In the genomic region with DNA sequence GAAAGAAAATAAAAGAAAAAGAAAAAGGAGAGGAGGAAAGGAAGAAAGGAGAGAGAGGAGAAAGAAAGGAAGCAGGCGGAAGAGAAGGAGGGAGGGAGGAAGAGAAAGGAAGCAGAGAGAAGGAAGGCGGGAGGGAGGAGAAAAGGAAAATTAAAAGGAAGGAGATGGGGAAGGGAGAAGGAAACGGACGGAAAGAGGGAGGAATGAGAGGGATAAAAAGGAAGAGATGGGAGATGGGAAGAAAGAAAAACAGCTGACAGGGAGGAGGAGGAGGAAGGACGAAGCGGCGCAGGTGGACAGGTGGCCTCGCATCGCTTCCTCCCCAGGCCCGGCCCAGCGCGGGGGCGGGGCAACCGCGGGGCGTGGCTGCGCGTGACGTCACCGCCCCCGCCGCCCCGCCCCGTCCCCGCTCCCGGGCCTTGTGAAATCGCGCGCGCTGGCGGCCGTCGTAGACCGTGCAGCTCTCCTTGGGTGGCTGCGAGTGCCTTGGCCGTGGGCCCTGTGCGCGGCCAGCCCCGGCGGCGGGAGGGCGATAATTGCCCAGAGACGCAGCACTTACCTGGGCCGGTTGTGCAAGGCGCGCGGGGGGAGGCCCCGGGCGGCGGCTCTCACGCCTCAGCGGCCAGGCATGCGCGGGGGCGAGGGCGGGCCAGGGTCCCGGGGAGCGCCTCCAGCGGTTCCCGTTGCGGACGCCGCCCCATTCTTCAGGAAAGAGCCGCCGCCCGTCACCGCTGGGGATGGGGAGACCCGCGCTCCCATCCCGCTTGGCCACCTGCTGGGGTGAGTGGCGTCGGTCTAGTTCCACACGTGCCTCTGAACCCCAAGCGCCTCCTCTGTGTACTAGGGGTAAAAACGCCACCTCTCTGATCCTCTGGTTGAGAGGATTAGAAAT, we compare ENCODE assay signal across 1 cellular context.
TF ChIP-seq lines count a peak whose summit lies in the region.

No MANE protein-coding gene starts in this region.

TF ChIP-seq in GM23338, 12 proteins besides CTCF, POLR2A, EP300 and RAD21 (continued from another document):
- TF ChIP-seq, protein P1, sequence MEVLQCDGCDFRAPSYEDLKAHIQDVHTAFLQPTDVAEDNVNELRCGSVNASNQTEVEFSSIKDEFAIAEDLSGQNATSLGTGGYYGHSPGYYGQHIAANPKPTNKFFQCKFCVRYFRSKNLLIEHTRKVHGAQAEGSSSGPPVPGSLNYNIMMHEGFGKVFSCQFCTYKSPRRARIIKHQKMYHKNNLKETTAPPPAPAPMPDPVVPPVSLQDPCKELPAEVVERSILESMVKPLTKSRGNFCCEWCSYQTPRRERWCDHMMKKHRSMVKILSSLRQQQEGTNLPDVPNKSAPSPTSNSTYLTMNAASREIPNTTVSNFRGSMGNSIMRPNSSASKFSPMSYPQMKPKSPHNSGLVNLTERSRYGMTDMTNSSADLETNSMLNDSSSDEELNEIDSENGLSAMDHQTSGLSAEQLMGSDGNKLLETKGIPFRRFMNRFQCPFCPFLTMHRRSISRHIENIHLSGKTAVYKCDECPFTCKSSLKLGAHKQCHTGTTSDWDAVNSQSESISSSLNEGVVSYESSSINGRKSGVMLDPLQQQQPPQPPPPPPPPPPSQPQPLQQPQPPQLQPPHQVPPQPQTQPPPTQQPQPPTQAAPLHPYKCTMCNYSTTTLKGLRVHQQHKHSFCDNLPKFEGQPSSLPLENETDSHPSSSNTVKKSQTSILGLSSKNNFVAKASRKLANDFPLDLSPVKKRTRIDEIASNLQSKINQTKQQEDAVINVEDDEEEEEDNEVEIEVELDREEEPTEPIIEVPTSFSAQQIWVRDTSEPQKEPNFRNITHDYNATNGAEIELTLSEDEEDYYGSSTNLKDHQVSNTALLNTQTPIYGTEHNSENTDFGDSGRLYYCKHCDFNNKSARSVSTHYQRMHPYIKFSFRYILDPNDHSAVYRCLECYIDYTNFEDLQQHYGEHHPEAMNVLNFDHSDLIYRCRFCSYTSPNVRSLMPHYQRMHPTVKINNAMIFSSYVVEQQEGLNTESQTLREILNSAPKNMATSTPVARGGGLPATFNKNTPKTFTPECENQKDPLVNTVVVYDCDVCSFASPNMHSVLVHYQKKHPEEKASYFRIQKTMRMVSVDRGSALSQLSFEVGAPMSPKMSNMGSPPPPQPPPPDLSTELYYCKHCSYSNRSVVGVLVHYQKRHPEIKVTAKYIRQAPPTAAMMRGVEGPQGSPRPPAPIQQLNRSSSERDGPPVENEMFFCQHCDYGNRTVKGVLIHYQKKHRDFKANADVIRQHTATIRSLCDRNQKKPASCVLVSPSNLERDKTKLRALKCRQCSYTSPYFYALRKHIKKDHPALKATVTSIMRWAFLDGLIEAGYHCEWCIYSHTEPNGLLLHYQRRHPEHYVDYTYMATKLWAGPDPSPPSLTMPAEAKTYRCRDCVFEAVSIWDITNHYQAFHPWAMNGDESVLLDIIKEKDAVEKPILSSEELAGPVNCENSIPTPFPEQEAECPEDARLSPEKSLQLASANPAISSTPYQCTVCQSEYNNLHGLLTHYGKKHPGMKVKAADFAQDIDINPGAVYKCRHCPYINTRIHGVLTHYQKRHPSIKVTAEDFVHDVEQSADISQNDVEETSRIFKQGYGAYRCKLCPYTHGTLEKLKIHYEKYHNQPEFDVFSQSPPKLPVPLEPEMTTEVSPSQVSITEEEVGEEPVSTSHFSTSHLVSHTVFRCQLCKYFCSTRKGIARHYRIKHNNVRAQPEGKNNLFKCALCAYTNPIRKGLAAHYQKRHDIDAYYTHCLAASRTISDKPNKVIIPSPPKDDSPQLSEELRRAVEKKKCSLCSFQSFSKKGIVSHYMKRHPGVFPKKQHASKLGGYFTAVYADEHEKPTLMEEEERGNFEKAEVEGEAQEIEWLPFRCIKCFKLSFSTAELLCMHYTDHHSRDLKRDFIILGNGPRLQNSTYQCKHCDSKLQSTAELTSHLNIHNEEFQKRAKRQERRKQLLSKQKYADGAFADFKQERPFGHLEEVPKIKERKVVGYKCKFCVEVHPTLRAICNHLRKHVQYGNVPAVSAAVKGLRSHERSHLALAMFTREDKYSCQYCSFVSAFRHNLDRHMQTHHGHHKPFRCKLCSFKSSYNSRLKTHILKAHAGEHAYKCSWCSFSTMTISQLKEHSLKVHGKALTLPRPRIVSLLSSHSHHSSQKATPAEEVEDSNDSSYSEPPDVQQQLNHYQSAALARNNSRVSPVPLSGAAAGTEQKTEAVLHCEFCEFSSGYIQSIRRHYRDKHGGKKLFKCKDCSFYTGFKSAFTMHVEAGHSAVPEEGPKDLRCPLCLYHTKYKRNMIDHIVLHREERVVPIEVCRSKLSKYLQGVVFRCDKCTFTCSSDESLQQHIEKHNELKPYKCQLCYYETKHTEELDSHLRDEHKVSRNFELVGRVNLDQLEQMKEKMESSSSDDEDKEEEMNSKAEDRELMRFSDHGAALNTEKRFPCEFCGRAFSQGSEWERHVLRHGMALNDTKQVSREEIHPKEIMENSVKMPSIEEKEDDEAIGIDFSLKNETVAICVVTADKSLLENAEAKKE (CRISPR knock-in tag; IDR thresholded peaks at IDR 0.05), result no peak
- TF ChIP-seq POLR2AphosphoS5 (IDR thresholded peaks at IDR 0.05; ENCODE audit: low read depth), result peak; percentile 91
